Comparison of ENCODE assay signal across 10 cellular contexts in genomic region chr17:4956493-4957061, GRCh38. TPM values are rescaled to one million over a fixed set of nuclear protein-coding genes. Genes with fewer than 3 reads are reported as not detected.
A peak's percentile ranks its signal among the peaks of the same experiment; 100 is the strongest.
DNase-seq lines count a peak whose midpoint lies in the region; ATAC-seq and TF ChIP-seq lines count a peak whose summit lies in the region.
"Had no signal": no experiment of that assay in that cellular context is flagged by ENCODE, and none has a peak within 500 bp of the region (broad histone marks: within the 10 kb centered on the region; RNA-seq: fewer than 3 reads in every experiment).

No MANE protein-coding gene starts in this region.

- no peaks in the 10 kb centered on the region for H3K27me3 ChIP-seq in A673 (replicated peaks; ENCODE audit: insufficient read depth, low read depth, low read length, poor library complexity)
- H3K27me3 ChIP-seq in tibial nerve = no peaks in the 10 kb centered on the region

- peaks cover 14% of the 10 kb centered on the region for H3K4me1 Mint-ChIP-seq in activated T-cell treated with anti-CD3 and anti-CD28 coated beads, Interleukin-2, amount 50 U/mL, for 72 hours (ENCODE audit: low read depth)

- peaks cover 1 to 6% of the 10 kb centered on the region in 2 donors for H3K36me3 Mint-ChIP-seq in activated T-cell treated with anti-CD3 and anti-CD28 coated beads, Interleukin-2, amount 50 U/mL, for 72 hours (ENCODE audit: insufficient read depth in 2 of 2)

- H3K4me1 ChIP-seq in A673 (ENCODE audit: insufficient read depth, low read length, poor library complexity, severe bottlenecking) (peaks cover 7% of the 10 kb centered on the region), tibial nerve (no peaks in the 10 kb centered on the region)

- H3K27ac ChIP-seq in A673 (ENCODE audit: low read depth, low read length, poor library complexity, severe bottlenecking) (no peak overlapping the region), tibial nerve (no peak overlapping the region)

- H3K9me3 ChIP-seq in A673 (ENCODE audit: low read depth, low read length, poor library complexity, severe bottlenecking) (no peaks in the 10 kb centered on the region), tibial nerve (no peaks in the 10 kb centered on the region)

- TF ChIP-seq CTCF in A673 (conservative IDR thresholded peaks at IDR 0.05; ENCODE audit: low read depth, low read length) = peak; percentile 57
- TF ChIP-seq CTCF in tibial nerve (IDR thresholded peaks at IDR 0.05) = peak in 1 of 5 experiments; percentile 4

- TF ChIP-seq POLR2A in tibial nerve (IDR thresholded peaks at IDR 0.05) = no peak

- 79 to 82% methylated on average over 10 of the region's 10 CpGs for WGBS in tibial nerve, 2 donors

- CTCF ChIA-PET in A673 (lab: Charles Lee) = no interaction called here

- TF ChIP-seq EP300 in tibial nerve (IDR thresholded peaks at IDR 0.05) = no peak

- no peak overlapping the region for H3K4me3 Mint-ChIP-seq in activated T-cell treated with anti-CD3 and anti-CD28 coated beads, Interleukin-2, amount 50 U/mL, for 72 hours
- H3K4me3 Mint-ChIP-seq: CD4-positive, alpha-beta memory T cell had no signal

- no peaks in the 10 kb centered on the region for H3K9me3 Mint-ChIP-seq in activated T-cell treated with anti-CD3 and anti-CD28 coated beads, Interleukin-2, amount 50 U/mL, for 72 hours
- H3K9me3 Mint-ChIP-seq: CD4-positive, alpha-beta memory T cell had no signal

- POLR2A ChIA-PET in A673 (lab: Charles Lee; ENCODE audit: low non-redundant PET) = no interaction called here

- BruUV-seq in A673 (replicated peaks; lab: Mats Ljungman, UMichigan) = no TSS peak

- intact Hi-C loops in A673 (cut with micrococcal nuclease; ENCODE audit: unreplicated experiment) = no loop called here

- H3K27ac Mint-ChIP-seq in activated T-cell treated with anti-CD3 and anti-CD28 coated beads, Interleukin-2, amount 50 U/mL, for 72 hours = no peak overlapping the region

- no peak for DNase-seq in A673 (ENCODE audit: low spot score)
- peak; percentile 18 for DNase-seq in HCEC 1CT
- no peak for DNase-seq in activated T-cell treated with anti-CD3 and anti-CD28 coated beads, Interleukin-2, amount 50 U/mL, for 72 hours
- DNase-seq in iPS-NIHi7 (ENCODE audit: extremely low spot score) = peak; percentile 36
- DNase-seq in dedifferentiated amniotic fluid mesenchymal stem cell (ENCODE audit: extremely low spot score) = no peak
- DNase-seq in tibial nerve (ENCODE audit: low spot score in 2 of 2) = no peak
- DNase-seq in retina = no peak
- DNase-seq: NCI-H1436 treated with DMSO at 0.1 percent for 48 hours had no signal

- peak; percentile 10 to 22 for ATAC-seq in activated T-cell treated with anti-CD3 and anti-CD28 coated beads, Interleukin-2, amount 50 U/mL, for 72 hours (replicated peaks in 1 of 2)
- ATAC-seq in HG02973 (IDR thresholded peaks at IDR 0.05; ENCODE audit: unreplicated experiment) = no peak

- H3K4me3 ChIP-seq in A673 (ENCODE audit: low read depth, low read length, poor library complexity, severe bottlenecking) (no peak overlapping the region), tibial nerve (no peak overlapping the region)

- no peaks in the 10 kb centered on the region for H3K27me3 Mint-ChIP-seq in activated T-cell treated with anti-CD3 and anti-CD28 coated beads, Interleukin-2, amount 50 U/mL, for 72 hours (ENCODE audit: low read depth)
- H3K27me3 Mint-ChIP-seq: CD4-positive, alpha-beta memory T cell had no signal

- H3K36me3 ChIP-seq in A673 (ENCODE audit: insufficient read depth, low read length, poor library complexity, severe bottlenecking) (peaks cover 6% of the 10 kb centered on the region), tibial nerve (peaks cover 0 to 49% (median 0%) of the 10 kb centered on the region in 3 donors)

RNA-seq across cellular contexts. Expression of gene ENO3, which starts 5.7 kb away (rescaled TPM):
- total RNA-seq in A673 (2021) (12.3 and 16.6 TPM in 2 replicates), tibial nerve (10 to 100 TPM in 2 of 4 donors, 1 to 10 TPM in 2; 7.5 to 15.3 (median 10.2) TPM)
- 100 to 1,000 TPM in 1 of 2 donors, 10 to 100 TPM in 1; 90.0 to 102 TPM for total RNA-seq in activated T-cell treated with anti-CD3 and anti-CD28 coated beads, Interleukin-2, amount 50 U/mL, for 72 hours

RNA-seq across cellular contexts. Expression of gene PFN1, which starts 8.2 kb away (rescaled TPM):
- total RNA-seq in A673 (2021) (1,021 and 1,026 TPM in 2 replicates), tibial nerve (1,000 to 10,000 TPM in 1 of 4 donors, 100 to 1,000 TPM in 3; 422 to 1,004 (median 483) TPM)
- 1,000 to 10,000 TPM; 1,225 to 1,232 TPM for total RNA-seq in activated T-cell treated with anti-CD3 and anti-CD28 coated beads, Interleukin-2, amount 50 U/mL, for 72 hours

RNA-seq across cellular contexts. Expression of gene SPAG7, which starts 11.0 kb away (rescaled TPM):
- total RNA-seq in A673 (2021) = 74.8 and 88.9 TPM in 2 replicates
- 100 to 1,000 TPM; 140 to 158 TPM for total RNA-seq in activated T-cell treated with anti-CD3 and anti-CD28 coated beads, Interleukin-2, amount 50 U/mL, for 72 hours
- 10 to 100 TPM; 36.9 to 70.0 (median 42.0) TPM for total RNA-seq in tibial nerve

RNA-seq across cellular contexts. Expression of gene RNF167, which starts 16.5 kb away (rescaled TPM):
- total RNA-seq in A673 (2021) (77.3 and 78.8 TPM in 2 replicates), tibial nerve (10 to 100 TPM; 45.0 to 55.0 (median 51.4) TPM)
- total RNA-seq in activated T-cell treated with anti-CD3 and anti-CD28 coated beads, Interleukin-2, amount 50 U/mL, for 72 hours = 100 to 1,000 TPM; 176 to 201 TPM

RNA-seq across cellular contexts. Expression of gene SLC25A11, which starts 16.7 kb away (rescaled TPM):
- total RNA-seq in A673 (2021) = 113 and 129 TPM in 2 replicates
- 10 to 100 TPM; 40.4 to 43.8 TPM for total RNA-seq in activated T-cell treated with anti-CD3 and anti-CD28 coated beads, Interleukin-2, amount 50 U/mL, for 72 hours
- total RNA-seq in tibial nerve = 10 to 100 TPM; 30.3 to 42.8 (median 32.3) TPM

Comparison
In these comparisons a context has a peak if more than half of its experiments do, and no peak if none do; other contexts are left out.
1. DNase-seq: peak in HCEC 1CT (single experiment) and iPS-NIHi7 (single experiment); none in A673 (single experiment), activated T-cell treated with anti-CD3 and anti-CD28 coated beads, Interleukin-2, amount 50 U/mL, for 72 hours (0 of 2), dedifferentiated amniotic fluid mesenchymal stem cell (single experiment), tibial nerve (0 of 2) and retina (single experiment).